Comparison of ENCODE assay signal across 30 cellular contexts in the genomic region with DNA sequence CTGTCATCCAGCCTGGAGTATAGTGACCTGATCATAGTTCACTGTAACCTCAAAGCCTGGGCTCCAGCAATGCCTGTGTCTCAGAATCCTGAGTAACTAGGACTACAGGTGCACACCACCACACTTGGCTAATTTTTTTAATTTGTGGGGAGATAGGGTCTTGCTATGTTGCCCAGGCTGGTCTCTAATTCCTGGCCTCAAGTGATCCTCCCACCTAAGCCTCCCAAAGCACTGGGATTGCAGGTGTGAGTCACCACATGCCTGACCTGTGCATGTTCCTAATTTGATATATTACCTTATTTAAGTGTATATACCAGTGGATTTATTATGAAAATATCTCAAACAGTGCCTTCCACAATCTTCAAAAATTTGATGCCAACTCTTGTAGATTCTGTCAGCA.
"Had no signal": no experiment of that assay in that cellular context is flagged by ENCODE, and none has a peak within 500 bp of the region (broad histone marks: within the 10 kb centered on the region; RNA-seq: fewer than 3 reads in every experiment).

No MANE protein-coding gene starts in this region.

- DNase-seq: naive B cell; naive thymus-derived CD8-positive, alpha-beta T cell; nephron progenitor cell; occipital lobe; ovary; posterior cingulate gyrus; psoas muscle; right cardiac atrium; spleen; stimulated activated CD4-positive, alpha-beta T cell treated with anti-CD3 and anti-CD28 coated beads, Interleukin-15, amount 100 ng/mL, for 24 hours; stimulated activated CD4-positive, alpha-beta T cell treated with anti-CD3 and anti-CD28 coated beads, Interleukin-2, amount 100 ng/mL, for 24 hours; stimulated activated CD4-positive, alpha-beta T cell treated with anti-CD3 and anti-CD28 coated beads, Interleukin-2, amount 100 ng/mL, for 48 hours; stimulated activated CD4-positive, alpha-beta T cell treated with anti-CD3 and anti-CD28 coated beads, Interleukin-4, amount 100 ng/mL, for 24 hours; stimulated activated naive B cell treated with anti-CD40 and anti-IgM and Interleukin-4, amounts not matched to agents 10 μg/mL and 1 μg/mL and 100 μg/mL, for 72 hours; stimulated activated naive CD4-positive, alpha-beta T cell treated with Interleukin-2 at 50 U/mL for 16 hours; stomach; thyroid gland; trophoblast cell; upper lobe of left lung had no signal

- H3K4me2 ChIP-seq: neural progenitor cell, smooth muscle cell had no signal

- H3K4me3 ChIP-seq: neural progenitor cell, ovary, psoas muscle, skin epidermis, smooth muscle cell, spleen, stomach, thoracic aorta, thyroid gland, tibial nerve, upper lobe of left lung, vagina had no signal

- H3K36me3 ChIP-seq: neural progenitor cell, ovary, spleen, stomach, thoracic aorta, thyroid gland, tibial nerve, upper lobe of left lung, vagina had no signal

- H3K79me2 ChIP-seq: parathyroid adenoma had no signal

- H3K9ac ChIP-seq: neural progenitor cell, parathyroid adenoma had no signal

- H3K4me1 ChIP-seq: parathyroid adenoma, psoas muscle, spleen, stomach, thyroid gland, tibial nerve, upper lobe of left lung, vagina had no signal

- H3K9me3 ChIP-seq: ovary, stomach, thoracic aorta, thyroid gland, upper lobe of left lung, vagina had no signal

- H3K27ac ChIP-seq: neural progenitor cell, ovary, parathyroid adenoma, psoas muscle, skin epidermis, spleen, stomach, thoracic aorta, thyroid gland, tibial nerve, upper lobe of left lung, vagina had no signal

- FAIRE-seq: urothelium cell line had no signal

- H3K27me3 ChIP-seq: neural progenitor cell, ovary, spleen, stomach, thyroid gland, tibial nerve, upper lobe of left lung, vagina had no signal

- H2AFZ ChIP-seq: parathyroid adenoma had no signal

- ATAC-seq: naive thymus-derived CD8-positive, alpha-beta T cell; natural killer cell treated with Interleukin-12 subunit alpha and Interleukin-12 subunit beta and Interleukin-15 and Interleukin-18, amount 100 ng/mL, for 72 hours; psoas muscle; right cardiac atrium; sciatic nerve; stimulated activated effector memory CD8-positive, alpha-beta T cell treated with anti-CD3 and anti-CD28 coated beads, Interleukin-12 subunit alpha, Interleukin-12 subunit beta, amount 100 ng/mL, for 72 hours; stimulated activated naive B cell treated with anti-CD40 and anti-IgM and Interleukin-4, amounts not matched to agents 10 μg/mL and 1 μg/mL and 100 μg/mL, for 72 hours had no signal
